8 cellular contexts compared by ENCODE assay signal in the genomic region with DNA sequence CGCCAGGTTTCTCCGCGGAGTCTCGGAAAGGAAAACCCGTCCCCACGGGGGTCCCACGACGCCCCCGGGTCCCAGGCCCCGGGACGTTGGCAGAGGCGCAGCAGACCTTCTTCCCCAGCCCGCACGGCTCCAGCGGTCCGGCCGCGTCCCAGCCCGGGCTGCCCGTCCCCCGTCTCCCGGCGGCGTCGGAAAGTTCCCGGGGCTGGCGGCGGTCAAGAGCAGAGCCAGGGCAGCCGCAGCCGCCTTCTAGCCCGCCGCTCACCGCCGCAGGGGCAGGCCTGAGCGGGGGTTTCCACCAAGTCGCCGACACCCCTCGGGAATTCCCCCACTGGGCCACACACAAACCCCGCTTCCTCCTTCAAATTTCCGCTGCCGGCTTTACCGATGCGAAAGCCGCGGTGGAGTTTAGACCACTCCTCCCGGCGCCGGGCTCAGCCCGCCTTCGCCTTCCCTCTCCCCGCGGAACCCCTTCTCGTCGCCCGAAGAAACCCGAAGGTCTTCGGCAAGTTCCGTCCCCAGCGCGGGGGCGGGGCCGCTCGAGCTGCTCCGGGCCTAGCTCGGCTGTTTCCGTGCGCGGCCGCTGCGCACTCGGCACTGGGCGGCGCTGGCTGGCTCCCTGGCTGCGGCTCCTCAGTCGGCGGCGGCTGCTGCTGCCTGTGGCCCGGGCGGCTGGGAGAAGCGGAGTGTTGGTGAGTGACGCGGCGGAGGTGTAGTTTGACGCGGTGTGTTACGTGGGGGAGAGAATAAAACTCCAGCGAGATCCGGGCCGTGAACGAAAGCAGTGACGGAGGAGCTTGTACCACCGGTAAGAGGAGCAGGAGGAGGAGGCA. TPM values are rescaled to one million over a fixed set of nuclear protein-coding genes. Genes with fewer than 3 reads are reported as not detected.
A peak's percentile ranks its signal among the peaks of the same experiment; 100 is the strongest.
DNase-seq lines count a peak whose midpoint lies in the region; ATAC-seq and TF ChIP-seq lines count a peak whose summit lies in the region.

A gene (plus strand): TSS at position 633 of the 830 bp plus-strand sequence. CDS start 25,674 bp downstream, outside the sequence.

- POLR2A ChIA-PET in BJ (lab: Charles Lee) = interaction anchor here (0.6 to 1.2 kb wide), 4 partner anchors 30 to 182 kb away, joined by 3 to 12 read pairs (median 6); a partner anchor contains a TSS

- peak within 1 kb of the TSS; percentile 93 for H3K4me3 Mint-ChIP-seq in activated CD4-positive, alpha-beta T cell treated with anti-CD3 and anti-CD28 coated beads, Interleukin-2, amount 10 ng/mL, durations not matched to agents 24 days and 14 days

- peak within 1 kb of the TSS; percentile 99 for H3K27ac Mint-ChIP-seq in activated CD4-positive, alpha-beta T cell treated with anti-CD3 and anti-CD28 coated beads, Interleukin-2, amount 10 ng/mL, durations not matched to agents 24 days and 14 days

- H3K36me3 ChIP-seq in BJ (ENCODE audit: control insufficient read depth, insufficient read depth, low read length) = no peaks in the 10 kb centered on the region

- CTCF ChIA-PET in BJ (lab: Yijun Ruan, JAX) = interaction anchor here (0.6 to 1.8 kb wide), 7 partner anchors 10 to 205 kb away, joined by 3 to 8 read pairs (median 3); no protein-coding TSS in a partner anchor

- H3K4me3 ChIP-seq in BJ (ENCODE audit: low read depth, low read length) = peak within 1 kb of the TSS; percentile 91
- H3K4me3 ChIP-seq in coronary artery = peak within 1 kb of the TSS; percentile 72

- intact Hi-C loops in activated CD4-positive, alpha-beta T cell treated with anti-CD3 and anti-CD28 coated beads, Interleukin-2, amount 10 ng/mL, durations not matched to agents 24 days and 14 days (cut with micrococcal nuclease) = loop anchor here (1.0 to 10.0 kb wide), 13 partner anchors 15 to 1442 kb away; a partner anchor contains a TSS

- peaks cover 25% of the 10 kb centered on the region for H3K36me3 Mint-ChIP-seq in activated CD4-positive, alpha-beta T cell treated with anti-CD3 and anti-CD28 coated beads, Interleukin-2, amount 10 ng/mL, durations not matched to agents 24 days and 14 days (ENCODE audit: low read depth)

- H3K27ac ChIP-seq in coronary artery = peak within 1 kb of the TSS; percentile 92 to 99

- no peaks in the 10 kb centered on the region for H3K27me3 Mint-ChIP-seq in activated CD4-positive, alpha-beta T cell treated with anti-CD3 and anti-CD28 coated beads, Interleukin-2, amount 10 ng/mL, durations not matched to agents 24 days and 14 days

- peaks cover 50% of the 10 kb centered on the region for H3K4me1 Mint-ChIP-seq in activated CD4-positive, alpha-beta T cell treated with anti-CD3 and anti-CD28 coated beads, Interleukin-2, amount 10 ng/mL, durations not matched to agents 24 days and 14 days

- no peaks in the 10 kb centered on the region for H3K9me3 Mint-ChIP-seq in activated CD4-positive, alpha-beta T cell treated with anti-CD3 and anti-CD28 coated beads, Interleukin-2, amount 10 ng/mL, durations not matched to agents 24 days and 14 days

- DNase-seq in BJ (ENCODE audit: low read depth) (peak; percentile 91), NCI-H526 treated with DMSO at 0.1 percent for 48 hours (lab: John Stamatoyannopoulos, UW) (peak; percentile 92), coronary artery (ENCODE audit: low spot score) (peak; percentile 99), left kidney (ENCODE audit: low read depth, low spot score) (peak; percentile 99)
- peak; percentile 100 for DNase-seq in activated CD4-positive, alpha-beta T cell treated with anti-CD3 and anti-CD28 coated beads, Interleukin-2, amount 10 ng/mL, durations not matched to agents 24 days and 14 days
- peak; percentile 100 for DNase-seq in stimulated activated CD4-positive, alpha-beta T cell treated with anti-CD3 and anti-CD28 coated beads, Interleukin-2, amount 100 ng/mL, for 24 hours

- no peaks in the 10 kb centered on the region for H3K27me3 ChIP-seq in BJ (ENCODE audit: control insufficient read depth, insufficient read depth, low read length)

- peak; percentile 91 for ATAC-seq in GM19324 (IDR thresholded peaks at IDR 0.05; ENCODE audit: low FRiP score, unreplicated experiment)
- peak; percentile 82 for ATAC-seq in HG03469 (IDR thresholded peaks at IDR 0.05; ENCODE audit: unreplicated experiment)

- TF ChIP-seq CTCF in BJ (IDR thresholded peaks at IDR 0.05; ENCODE audit: insufficient read depth, low read depth, low read length) (no peak; the same call in 1 of the 2 replicates), coronary artery (IDR thresholded peaks at IDR 0.05) (no peak)

RNA-seq across cellular contexts. Expression of the gene that starts here (rescaled TPM):
- polyA plus RNA-seq in BJ (2011; rRNA removed) = 37.4 and 44.4 TPM in 2 replicates
- polyA minus RNA-seq in BJ (2011; rRNA and poly(A)+ RNA removed) = 81.1 and 119 TPM in 2 replicates
- 106 and 107 TPM in 2 replicates for total RNA-seq in activated CD4-positive, alpha-beta T cell treated with anti-CD3 and anti-CD28 coated beads, Interleukin-2, amount 10 ng/mL, durations not matched to agents 24 days and 14 days

Comparison
In these comparisons a context has a peak if more than half of its experiments do, and no peak if none do; other contexts are left out.
1. Peak in every context shown above with its lines: DNase-seq, ATAC-seq, H3K4me3 ChIP-seq and H3K27ac ChIP-seq.